ENCODE assay signal across 2 cellular contexts in the genomic region with DNA sequence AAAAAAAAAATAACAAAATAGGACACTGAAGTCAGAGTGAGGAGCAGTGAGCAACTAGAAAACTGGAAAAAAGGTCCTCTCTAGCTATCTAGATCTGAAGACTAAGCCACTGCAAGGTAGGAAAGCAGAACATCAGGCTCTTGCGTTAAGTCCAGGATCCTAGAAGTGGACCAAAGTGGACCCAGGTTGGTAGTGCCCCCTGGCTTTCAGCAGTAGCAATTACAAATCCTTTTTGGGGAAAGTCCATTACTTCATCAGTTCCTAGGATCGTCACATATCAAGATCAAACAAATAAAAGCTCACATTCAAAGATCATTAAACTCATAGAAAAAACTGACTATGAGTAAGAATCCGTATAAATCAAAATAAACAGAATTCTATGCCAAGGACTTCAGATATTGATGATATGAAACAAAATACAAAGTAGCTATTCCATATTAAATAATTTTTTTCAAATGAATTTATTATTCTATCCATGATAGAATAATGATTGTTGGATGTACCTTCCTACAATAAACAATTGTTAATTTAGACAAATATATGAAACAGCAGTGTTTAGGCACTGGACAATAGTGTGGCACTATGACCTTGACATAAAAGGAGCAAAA.
TF ChIP-seq lines count a peak whose summit lies in the region.

No MANE protein-coding gene starts in this region.

TF ChIP-seq in A549, 52 proteins besides CTCF, POLR2A, EP300 and RAD21 (continued from another document):
- TF ChIP-seq, protein P1, sequence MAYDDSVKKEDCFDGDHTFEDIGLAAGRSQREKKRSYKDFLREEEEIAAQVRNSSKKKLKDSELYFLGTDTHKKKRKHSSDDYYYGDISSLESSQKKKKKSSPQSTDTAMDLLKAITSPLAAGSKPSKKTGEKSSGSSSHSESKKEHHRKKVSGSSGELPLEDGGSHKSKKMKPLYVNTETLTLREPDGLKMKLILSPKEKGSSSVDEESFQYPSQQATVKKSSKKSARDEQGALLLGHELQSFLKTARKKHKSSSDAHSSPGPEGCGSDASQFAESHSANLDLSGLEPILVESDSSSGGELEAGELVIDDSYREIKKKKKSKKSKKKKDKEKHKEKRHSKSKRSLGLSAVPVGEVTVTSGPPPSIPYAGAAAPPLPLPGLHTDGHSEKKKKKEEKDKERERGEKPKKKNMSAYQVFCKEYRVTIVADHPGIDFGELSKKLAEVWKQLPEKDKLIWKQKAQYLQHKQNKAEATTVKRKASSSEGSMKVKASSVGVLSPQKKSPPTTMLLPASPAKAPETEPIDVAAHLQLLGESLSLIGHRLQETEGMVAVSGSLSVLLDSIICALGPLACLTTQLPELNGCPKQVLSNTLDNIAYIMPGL (CRISPR knock-in tag; IDR thresholded peaks at IDR 0.05; ENCODE audit: borderline replicate concordance), result peak; percentile 41; the same call in 1 of the 2 replicates
- TF ChIP-seq SMC3 (IDR thresholded peaks at IDR 0.05), result peak; percentile 72

TF ChIP-seq in HepG2, 621 proteins besides CTCF, POLR2A, EP300 and RAD21 (continued from another document):
- TF ChIP-seq, protein P2, sequence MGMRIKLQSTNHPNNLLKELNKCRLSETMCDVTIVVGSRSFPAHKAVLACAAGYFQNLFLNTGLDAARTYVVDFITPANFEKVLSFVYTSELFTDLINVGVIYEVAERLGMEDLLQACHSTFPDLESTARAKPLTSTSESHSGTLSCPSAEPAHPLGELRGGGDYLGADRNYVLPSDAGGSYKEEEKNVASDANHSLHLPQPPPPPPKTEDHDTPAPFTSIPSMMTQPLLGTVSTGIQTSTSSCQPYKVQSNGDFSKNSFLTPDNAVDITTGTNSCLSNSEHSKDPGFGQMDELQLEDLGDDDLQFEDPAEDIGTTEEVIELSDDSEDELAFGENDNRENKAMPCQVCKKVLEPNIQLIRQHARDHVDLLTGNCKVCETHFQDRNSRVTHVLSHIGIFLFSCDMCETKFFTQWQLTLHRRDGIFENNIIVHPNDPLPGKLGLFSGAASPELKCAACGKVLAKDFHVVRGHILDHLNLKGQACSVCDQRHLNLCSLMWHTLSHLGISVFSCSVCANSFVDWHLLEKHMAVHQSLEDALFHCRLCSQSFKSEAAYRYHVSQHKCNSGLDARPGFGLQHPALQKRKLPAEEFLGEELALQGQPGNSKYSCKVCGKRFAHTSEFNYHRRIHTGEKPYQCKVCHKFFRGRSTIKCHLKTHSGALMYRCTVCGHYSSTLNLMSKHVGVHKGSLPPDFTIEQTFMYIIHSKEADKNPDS (CRISPR knock-in tag; IDR thresholded peaks at IDR 0.05), result no peak
- TF ChIP-seq RXRB (CRISPR knock-in tag; IDR thresholded peaks at IDR 0.05; ENCODE audit: borderline replicate concordance) (0 out of 2 replicates have a peak, but pooled peaks have one; percentile 14), ZMYM4 (CRISPR knock-in tag; IDR thresholded peaks at IDR 0.05) (0 out of 2 replicates have a peak, but pooled peaks have one; percentile 40), RFXANK (CRISPR knock-in tag; IDR thresholded peaks at IDR 0.05) (0 out of 2 replicates have a peak, but pooled peaks have one; percentile 34), ZNF780A (CRISPR knock-in tag; IDR thresholded peaks at IDR 0.05) (no peak), PPARG (CRISPR knock-in tag; conservative IDR thresholded peaks at IDR 0.05) (peak; percentile 54; the same call in 1 of the 2 replicates), CEBPG (CRISPR knock-in tag; IDR thresholded peaks at IDR 0.05) (peak; percentile 23; the same call in 1 of the 2 replicates), GATAD2A (CRISPR knock-in tag; IDR thresholded peaks at IDR 0.05) (0 out of 2 replicates have a peak, but pooled peaks have one; percentile 33), ZKSCAN5 (CRISPR knock-in tag; IDR thresholded peaks at IDR 0.05) (no peak), GTF3A (CRISPR knock-in tag; conservative IDR thresholded peaks at IDR 0.05) (no peak), STAG1 (CRISPR knock-in tag; IDR thresholded peaks at IDR 0.05) (peak; percentile 76), DPF2 (CRISPR knock-in tag; IDR thresholded peaks at IDR 0.05; ENCODE audit: borderline replicate concordance, low read depth) (no peak), SMAD3 (CRISPR knock-in tag; IDR thresholded peaks at IDR 0.05) (0 out of 2 replicates have a peak, but pooled peaks have one; percentile 23)
- TF ChIP-seq, protein P3, sequence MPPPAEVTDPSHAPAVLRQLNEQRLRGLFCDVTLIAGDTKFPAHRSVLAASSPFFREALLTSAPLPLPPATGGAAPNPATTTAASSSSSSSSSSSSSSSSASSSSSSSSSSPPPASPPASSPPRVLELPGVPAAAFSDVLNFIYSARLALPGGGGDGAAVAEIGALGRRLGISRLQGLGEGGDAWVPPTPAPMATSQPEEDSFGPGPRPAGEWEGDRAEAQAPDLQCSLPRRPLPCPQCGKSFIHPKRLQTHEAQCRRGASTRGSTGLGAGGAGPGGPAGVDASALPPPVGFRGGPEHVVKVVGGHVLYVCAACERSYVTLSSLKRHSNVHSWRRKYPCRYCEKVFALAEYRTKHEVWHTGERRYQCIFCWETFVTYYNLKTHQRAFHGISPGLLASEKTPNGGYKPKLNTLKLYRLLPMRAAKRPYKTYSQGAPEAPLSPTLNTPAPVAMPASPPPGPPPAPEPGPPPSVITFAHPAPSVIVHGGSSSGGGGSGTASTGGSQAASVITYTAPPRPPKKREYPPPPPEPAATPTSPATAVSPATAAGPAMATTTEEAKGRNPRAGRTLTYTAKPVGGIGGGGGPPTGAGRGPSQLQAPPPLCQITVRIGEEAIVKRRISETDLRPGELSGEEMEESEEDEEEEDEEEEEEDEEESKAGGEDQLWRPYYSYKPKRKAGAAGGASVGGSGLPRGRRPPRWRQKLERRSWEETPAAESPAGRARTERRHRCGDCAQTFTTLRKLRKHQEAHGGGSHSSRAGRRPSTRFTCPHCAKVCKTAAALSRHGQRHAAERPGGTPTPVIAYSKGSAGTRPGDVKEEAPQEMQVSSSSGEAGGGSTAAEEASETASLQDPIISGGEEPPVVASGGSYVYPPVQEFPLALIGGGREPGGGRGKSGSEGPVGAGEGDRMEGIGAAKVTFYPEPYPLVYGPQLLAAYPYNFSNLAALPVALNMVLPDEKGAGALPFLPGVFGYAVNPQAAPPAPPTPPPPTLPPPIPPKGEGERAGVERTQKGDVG (CRISPR knock-in tag; IDR thresholded peaks at IDR 0.05; ENCODE audit: borderline replicate concordance), result no peak
- TF ChIP-seq, protein P4, sequence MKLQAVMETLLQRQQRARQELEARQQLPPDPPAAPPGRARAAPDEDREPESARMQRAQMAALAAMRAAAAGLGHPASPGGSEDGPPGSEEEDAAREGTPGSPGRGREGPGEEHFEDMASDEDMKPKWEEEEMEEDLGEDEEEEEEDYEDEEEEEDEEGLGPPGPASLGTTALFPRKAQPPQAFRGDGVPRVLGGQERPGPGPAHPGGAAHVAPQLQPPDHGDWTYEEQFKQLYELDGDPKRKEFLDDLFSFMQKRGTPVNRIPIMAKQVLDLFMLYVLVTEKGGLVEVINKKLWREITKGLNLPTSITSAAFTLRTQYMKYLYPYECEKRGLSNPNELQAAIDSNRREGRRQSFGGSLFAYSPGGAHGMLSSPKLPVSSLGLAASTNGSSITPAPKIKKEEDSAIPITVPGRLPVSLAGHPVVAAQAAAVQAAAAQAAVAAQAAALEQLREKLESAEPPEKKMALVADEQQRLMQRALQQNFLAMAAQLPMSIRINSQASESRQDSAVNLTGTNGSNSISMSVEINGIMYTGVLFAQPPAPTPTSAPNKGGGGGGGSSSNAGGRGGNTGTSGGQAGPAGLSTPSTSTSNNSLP (IDR thresholded peaks at IDR 0.05; ENCODE audit: low read depth, low read length), result 0 out of 2 replicates have a peak, but pooled peaks have one; percentile 28
- TF ChIP-seq, protein P5, sequence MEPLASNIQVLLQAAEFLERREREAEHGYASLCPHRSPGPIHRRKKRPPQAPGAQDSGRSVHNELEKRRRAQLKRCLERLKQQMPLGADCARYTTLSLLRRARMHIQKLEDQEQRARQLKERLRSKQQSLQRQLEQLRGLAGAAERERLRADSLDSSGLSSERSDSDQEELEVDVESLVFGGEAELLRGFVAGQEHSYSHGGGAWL (CRISPR knock-in tag; IDR thresholded peaks at IDR 0.05), result no peak
- TF ChIP-seq, protein P6, sequence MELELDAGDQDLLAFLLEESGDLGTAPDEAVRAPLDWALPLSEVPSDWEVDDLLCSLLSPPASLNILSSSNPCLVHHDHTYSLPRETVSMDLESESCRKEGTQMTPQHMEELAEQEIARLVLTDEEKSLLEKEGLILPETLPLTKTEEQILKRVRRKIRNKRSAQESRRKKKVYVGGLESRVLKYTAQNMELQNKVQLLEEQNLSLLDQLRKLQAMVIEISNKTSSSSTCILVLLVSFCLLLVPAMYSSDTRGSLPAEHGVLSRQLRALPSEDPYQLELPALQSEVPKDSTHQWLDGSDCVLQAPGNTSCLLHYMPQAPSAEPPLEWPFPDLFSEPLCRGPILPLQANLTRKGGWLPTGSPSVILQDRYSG (CRISPR knock-in tag; IDR thresholded peaks at IDR 0.05), result no peak
